ENCODE assay signal across 9 cellular contexts in genomic region chr11:83195649-83196048, GRCh38. TPM values are rescaled to one million over a fixed set of nuclear protein-coding genes. Genes with fewer than 3 reads are reported as not detected.
DNase-seq lines count a peak whose midpoint lies in the region; ATAC-seq and TF ChIP-seq lines count a peak whose summit lies in the region.
"Had no signal": no experiment of that assay in that cellular context is flagged by ENCODE, and none has a peak within 500 bp of the region (broad histone marks: within the 10 kb centered on the region; RNA-seq: fewer than 3 reads in every experiment).

No MANE protein-coding gene starts in this region.

- peak overlapping the region; percentile 36 to 99 for H3K27ac Mint-ChIP-seq in T-cell

- H3K9me3 ChIP-seq in HEK293 (ENCODE audit: control insufficient read depth, insufficient read depth, low read depth, low read length) (no peaks in the 10 kb centered on the region), esophagus muscularis mucosa (no peaks in the 10 kb centered on the region), skeletal muscle satellite cell (replicated peaks; ENCODE audit: low read length) (no peaks in the 10 kb centered on the region)

- H3K4me3 ChIP-seq in HEK293 (ENCODE audit: low read depth, low read length), result no peak overlapping the region
- H3K4me3 ChIP-seq in esophagus muscularis mucosa, result no peak overlapping the region
- peak overlapping the region; percentile 91 for H3K4me3 ChIP-seq in skeletal muscle satellite cell (ENCODE audit: low read length)

- H3K4me1 ChIP-seq in HEK293 (ENCODE audit: control insufficient read depth, insufficient read depth, low read length) (0 out of 2 replicates have a peak, but pooled peaks cover 3% of the 10 kb centered on the region), esophagus muscularis mucosa (peaks cover 29 to 53% (median 45%) of the 10 kb centered on the region in 4 donors), skeletal muscle satellite cell (ENCODE audit: control insufficient read depth, insufficient read depth, low read length) (peaks cover 19% of the 10 kb centered on the region)

- DNase-seq in T-cell (no peak), esophagus muscularis mucosa (ENCODE audit: extremely low spot score) (no peak), NCI-H1694 (lab: John Stamatoyannopoulos, UW) (no peak), NCI-H2107 (lab: John Stamatoyannopoulos, UW) (no peak)
- DNase-seq: activated CD4-positive, alpha-beta memory T cell treated with anti-CD3 and anti-CD28 coated beads, Interleukin-2, amount 10 ng/mL, durations not matched to agents 7 days and 5 days; stimulated activated CD4-positive, alpha-beta T cell treated with anti-CD3 and anti-CD28 coated beads, Interleukin-4, amount 100 ng/mL, for 4 hours had no signal

- peaks cover 56 to 65% (median 56%) of the 10 kb centered on the region in 3 donors for H3K4me1 Mint-ChIP-seq in T-cell

- H3K27me3 ChIP-seq in esophagus muscularis mucosa (no peaks in the 10 kb centered on the region), skeletal muscle satellite cell (ENCODE audit: control insufficient read depth, insufficient read depth, low read length) (no peaks in the 10 kb centered on the region)

- TF ChIP-seq POLR2A in esophagus muscularis mucosa (IDR thresholded peaks at IDR 0.05; ENCODE audit: low read depth), result no peak

- peaks cover 29% of the 10 kb centered on the region for H3K36me3 Mint-ChIP-seq in T-cell

- no peaks in the 10 kb centered on the region for H3K27me3 Mint-ChIP-seq in T-cell
- H3K27me3 Mint-ChIP-seq: activated CD4-positive, alpha-beta memory T cell treated with anti-CD3 and anti-CD28 coated beads, Interleukin-2, amount 10 ng/mL, durations not matched to agents 7 days and 5 days had no signal

- ATAC-seq in T-cell (replicated peaks in 1 of 4) (no peak), HG03457 (IDR thresholded peaks at IDR 0.05; ENCODE audit: unreplicated experiment) (no peak)

- WGBS in esophagus muscularis mucosa, result 98% methylated on average over 8 of the region's 8 CpGs

- no peaks in the 10 kb centered on the region for H3K9me3 Mint-ChIP-seq in T-cell
- H3K9me3 Mint-ChIP-seq: activated CD4-positive, alpha-beta memory T cell treated with anti-CD3 and anti-CD28 coated beads, Interleukin-2, amount 10 ng/mL, durations not matched to agents 7 days and 5 days had no signal

- CTCF ChIA-PET in HEK293 (lab: Yijun Ruan, JAX) (interaction anchor here (0.6 to 0.7 kb wide), 2 partner anchors 500 to 515 kb away, joined by 3 to 5 read pairs; no protein-coding TSS in a partner anchor), T-cell (lab: Charles Lee) (no interaction called here)

- POLR2A ChIA-PET in HEK293 (lab: Yijun Ruan, JAX) (interaction anchor here (0.7 kb wide), 1 partner anchor 39 kb away, joined by 3 read pairs; the partner anchor contains the start of gene PCF11), T-cell (lab: Charles Lee) (no interaction called here)

- no peak for TF ChIP-seq EP300 in esophagus muscularis mucosa (IDR thresholded peaks at IDR 0.05)

- no peak overlapping the region for H3K9ac ChIP-seq in skeletal muscle satellite cell (ENCODE audit: low read depth, low read length)

- H3K27ac ChIP-seq in HEK293 (ENCODE audit: extremely low read depth, low read depth, low read length) (no peak overlapping the region), esophagus muscularis mucosa (replicated peaks in 1 of 4) (peak overlapping the region in 3 of 4 donors; percentile 91 to 95 (median 93))

- peak overlapping the region; percentile 90 to 99 (median 98) for H3K4me3 Mint-ChIP-seq in T-cell

- peak overlapping the region; percentile 99 for H3K4me2 ChIP-seq in skeletal muscle satellite cell (ENCODE audit: low read length)

- H3K36me3 ChIP-seq in HEK293 (ENCODE audit: control insufficient read depth in 2 of 2, insufficient read depth in 1 of 2, low read length in 2 of 2) (peaks cover 3 to 29% of the 10 kb centered on the region in 2 experiments; a peak in 2 of 3 replicates), esophagus muscularis mucosa (peaks cover 6 to 28% (median 20%) of the 10 kb centered on the region in 4 donors), skeletal muscle satellite cell (ENCODE audit: insufficient read depth, low read length) (peaks cover 16% of the 10 kb centered on the region)

- intact Hi-C loops in esophagus muscularis mucosa (cut with DNase I), result no loop called here

- no peak for TF ChIP-seq CTCF in HEK293 (tag by site-specific recombination; IDR thresholded peaks at IDR 0.05)
- no peak for TF ChIP-seq CTCF in esophagus muscularis mucosa (IDR thresholded peaks at IDR 0.05)

TF ChIP-seq in HEK293, 187 proteins besides CTCF, POLR2A, EP300 and RAD21 (continues in another document):
- no peak for TF ChIP-seq ZNF184 (tag by site-specific recombination; IDR thresholded peaks at IDR 0.05)
- TF ChIP-seq, protein P1, sequence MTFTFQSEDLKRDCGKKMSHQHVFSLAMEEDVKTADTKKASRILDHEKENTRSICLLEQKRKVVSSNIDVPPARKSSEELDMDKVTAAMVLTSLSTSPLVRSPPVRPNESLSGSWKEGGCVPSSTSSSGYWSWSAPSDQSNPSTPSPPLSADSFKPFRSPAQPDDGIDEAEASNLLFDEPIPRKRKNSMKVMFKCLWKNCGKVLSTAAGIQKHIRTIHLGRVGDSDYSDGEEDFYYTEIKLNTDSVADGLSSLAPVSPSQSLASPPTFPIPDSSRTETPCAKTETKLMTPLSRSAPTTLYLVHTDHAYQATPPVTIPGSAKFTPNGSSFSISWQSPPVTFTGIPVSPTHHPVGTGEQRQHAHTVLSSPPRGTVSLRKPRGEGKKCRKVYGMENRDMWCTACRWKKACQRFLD (tag by site-specific recombination; IDR thresholded peaks at IDR 0.05), result no peak
- no peak for TF ChIP-seq BCL6B (tag by site-specific recombination; IDR thresholded peaks at IDR 0.05)
- TF ChIP-seq ZNF211 (tag by site-specific recombination; IDR thresholded peaks at IDR 0.05; ENCODE audit: low read depth), result no peak
- TF ChIP-seq ZNF398 (tag by site-specific recombination; IDR thresholded peaks at IDR 0.05), result no peak
- TF ChIP-seq ZNF513 (tag by site-specific recombination; IDR thresholded peaks at IDR 0.05), result no peak
- TF ChIP-seq INSM2 (tag by site-specific recombination; IDR thresholded peaks at IDR 0.05), result no peak
- TF ChIP-seq SETDB1 (IDR thresholded peaks at IDR 0.05; ENCODE audit: insufficient read length, low read length), result no peak

RNA-seq across cellular contexts. Expression of gene ANKRD42, which starts 2.1 kb away (rescaled TPM):
- 1 to 10 TPM; 6.2 to 9.7 (median 7.9) TPM for total RNA-seq in T-cell
- 10 to 100 TPM; 11.8 to 13.0 (median 12.6) TPM for total RNA-seq in esophagus muscularis mucosa
- 4.8 and 5.0 TPM in 2 replicates for total RNA-seq in skeletal muscle satellite cell (2012; rRNA removed)

RNA-seq across cellular contexts. Expression of gene PCF11, which starts 38.7 kb away (rescaled TPM):
- total RNA-seq in T-cell, result 100 to 1,000 TPM; 130 to 164 (median 151) TPM
- total RNA-seq in esophagus muscularis mucosa, result 10 to 100 TPM; 32.3 to 58.0 (median 41.9) TPM
- 25.8 and 30.2 TPM in 2 replicates for total RNA-seq in skeletal muscle satellite cell (2012; rRNA removed)
